2 cellular contexts compared by ENCODE assay signal in genomic region chr5:52706775-52707174, GRCh38.
TF ChIP-seq lines count a peak whose summit lies in the region.

No MANE protein-coding gene starts in this region.

TF ChIP-seq in HepG2, 621 proteins besides CTCF, POLR2A, EP300 and RAD21 (continued from another document):
- TF ChIP-seq, protein P1, sequence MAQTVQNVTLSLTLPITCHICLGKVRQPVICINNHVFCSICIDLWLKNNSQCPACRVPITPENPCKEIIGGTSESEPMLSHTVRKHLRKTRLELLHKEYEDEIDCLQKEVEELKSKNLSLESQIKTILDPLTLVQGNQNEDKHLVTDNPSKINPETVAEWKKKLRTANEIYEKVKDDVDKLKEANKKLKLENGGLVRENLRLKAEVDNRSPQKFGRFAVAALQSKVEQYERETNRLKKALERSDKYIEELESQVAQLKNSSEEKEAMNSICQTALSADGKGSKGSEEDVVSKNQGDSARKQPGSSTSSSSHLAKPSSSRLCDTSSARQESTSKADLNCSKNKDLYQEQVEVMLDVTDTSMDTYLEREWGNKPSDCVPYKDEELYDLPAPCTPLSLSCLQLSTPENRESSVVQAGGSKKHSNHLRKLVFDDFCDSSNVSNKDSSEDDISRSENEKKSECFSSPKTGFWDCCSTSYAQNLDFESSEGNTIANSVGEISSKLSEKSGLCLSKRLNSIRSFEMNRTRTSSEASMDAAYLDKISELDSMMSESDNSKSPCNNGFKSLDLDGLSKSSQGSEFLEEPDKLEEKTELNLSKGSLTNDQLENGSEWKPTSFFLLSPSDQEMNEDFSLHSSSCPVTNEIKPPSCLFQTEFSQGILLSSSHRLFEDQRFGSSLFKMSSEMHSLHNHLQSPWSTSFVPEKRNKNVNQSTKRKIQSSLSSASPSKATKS (CRISPR knock-in tag; IDR thresholded peaks at IDR 0.05) = no peak
- TF ChIP-seq MED13 (CRISPR knock-in tag; IDR thresholded peaks at IDR 0.05) = no peak
- no peak for TF ChIP-seq JARID2 (CRISPR knock-in tag; IDR thresholded peaks at IDR 0.05; ENCODE audit: insufficient replicate concordance)
- no peak for TF ChIP-seq RAD51 (IDR thresholded peaks at IDR 0.05; ENCODE audit: borderline replicate concordance)
- TF ChIP-seq ZNF792 (CRISPR knock-in tag; IDR thresholded peaks at IDR 0.05) = no peak
- no peak for TF ChIP-seq ZNF619 (CRISPR knock-in tag; IDR thresholded peaks at IDR 0.05)
- TF ChIP-seq ZNF326 (CRISPR knock-in tag; IDR thresholded peaks at IDR 0.05; ENCODE audit: borderline replicate concordance) = no peak
- no peak for TF ChIP-seq RFX3 (CRISPR knock-in tag; IDR thresholded peaks at IDR 0.05)
- no peak for TF ChIP-seq TARDBP (CRISPR knock-in tag; IDR thresholded peaks at IDR 0.05)
- no peak for TF ChIP-seq HNRNPUL1 (IDR thresholded peaks at IDR 0.05; ENCODE audit: low read depth, low read length)
- no peak for TF ChIP-seq ZIK1 (CRISPR knock-in tag; IDR thresholded peaks at IDR 0.05; ENCODE audit: borderline replicate concordance, low read depth)
- TF ChIP-seq ZNF430 (CRISPR knock-in tag; IDR thresholded peaks at IDR 0.05) = no peak
- TF ChIP-seq HDAC6 (IDR thresholded peaks at IDR 0.05; ENCODE audit: low read depth, low read length) = no peak
- TF ChIP-seq HES4 (CRISPR knock-in tag; IDR thresholded peaks at IDR 0.05; ENCODE audit: borderline replicate concordance) = no peak
- no peak for TF ChIP-seq TOE1 (CRISPR knock-in tag; IDR thresholded peaks at IDR 0.05)
- TF ChIP-seq ZNF816 (CRISPR knock-in tag; IDR thresholded peaks at IDR 0.05; ENCODE audit: borderline replicate concordance) = no peak
- no peak for TF ChIP-seq SALL2 (CRISPR knock-in tag; IDR thresholded peaks at IDR 0.05)
TF ChIP-seq in HepG2: peak in this region for 0.

TF ChIP-seq in WTC11, 78 proteins besides CTCF, POLR2A, EP300 and RAD21:
- TF ChIP-seq, protein P2, sequence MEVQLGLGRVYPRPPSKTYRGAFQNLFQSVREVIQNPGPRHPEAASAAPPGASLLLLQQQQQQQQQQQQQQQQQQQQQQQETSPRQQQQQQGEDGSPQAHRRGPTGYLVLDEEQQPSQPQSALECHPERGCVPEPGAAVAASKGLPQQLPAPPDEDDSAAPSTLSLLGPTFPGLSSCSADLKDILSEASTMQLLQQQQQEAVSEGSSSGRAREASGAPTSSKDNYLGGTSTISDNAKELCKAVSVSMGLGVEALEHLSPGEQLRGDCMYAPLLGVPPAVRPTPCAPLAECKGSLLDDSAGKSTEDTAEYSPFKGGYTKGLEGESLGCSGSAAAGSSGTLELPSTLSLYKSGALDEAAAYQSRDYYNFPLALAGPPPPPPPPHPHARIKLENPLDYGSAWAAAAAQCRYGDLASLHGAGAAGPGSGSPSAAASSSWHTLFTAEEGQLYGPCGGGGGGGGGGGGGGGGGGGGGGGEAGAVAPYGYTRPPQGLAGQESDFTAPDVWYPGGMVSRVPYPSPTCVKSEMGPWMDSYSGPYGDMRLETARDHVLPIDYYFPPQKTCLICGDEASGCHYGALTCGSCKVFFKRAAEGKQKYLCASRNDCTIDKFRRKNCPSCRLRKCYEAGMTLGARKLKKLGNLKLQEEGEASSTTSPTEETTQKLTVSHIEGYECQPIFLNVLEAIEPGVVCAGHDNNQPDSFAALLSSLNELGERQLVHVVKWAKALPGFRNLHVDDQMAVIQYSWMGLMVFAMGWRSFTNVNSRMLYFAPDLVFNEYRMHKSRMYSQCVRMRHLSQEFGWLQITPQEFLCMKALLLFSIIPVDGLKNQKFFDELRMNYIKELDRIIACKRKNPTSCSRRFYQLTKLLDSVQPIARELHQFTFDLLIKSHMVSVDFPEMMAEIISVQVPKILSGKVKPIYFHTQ (CRISPR knock-in tag; IDR thresholded peaks at IDR 0.05) = no peak
- TF ChIP-seq ZSCAN18 (CRISPR knock-in tag; IDR thresholded peaks at IDR 0.05) (no peak), ZNF317 (CRISPR knock-in tag; IDR thresholded peaks at IDR 0.05; ENCODE audit: borderline replicate concordance, low read depth) (no peak), RELA (CRISPR knock-in tag; IDR thresholded peaks at IDR 0.05; ENCODE audit: borderline replicate concordance) (no peak), OVOL2 (CRISPR knock-in tag; IDR thresholded peaks at IDR 0.05; ENCODE audit: borderline replicate concordance) (no peak), ESRRA (CRISPR knock-in tag; IDR thresholded peaks at IDR 0.05; ENCODE audit: borderline replicate concordance) (no peak), SMAD4 (CRISPR knock-in tag; IDR thresholded peaks at IDR 0.05) (no peak), ZNF138 (CRISPR knock-in tag; conservative IDR thresholded peaks at IDR 0.05) (no peak), GRHL2 (CRISPR knock-in tag; IDR thresholded peaks at IDR 0.05; ENCODE audit: insufficient replicate concordance, severe bottlenecking) (no peak), TCF7 (CRISPR knock-in tag; IDR thresholded peaks at IDR 0.05; ENCODE audit: low read depth) (no peak), SOX15 (CRISPR knock-in tag; IDR thresholded peaks at IDR 0.05) (no peak), ZNF396 (CRISPR knock-in tag; IDR thresholded peaks at IDR 0.05; ENCODE audit: borderline replicate concordance) (no peak), FOXJ3 (CRISPR knock-in tag; IDR thresholded peaks at IDR 0.05; ENCODE audit: borderline replicate concordance) (no peak), ZNF219 (CRISPR knock-in tag; IDR thresholded peaks at IDR 0.05; ENCODE audit: borderline replicate concordance) (no peak), ELF4 (CRISPR knock-in tag; IDR thresholded peaks at IDR 0.05; ENCODE audit: low read depth) (no peak), ZNF416 (CRISPR knock-in tag; IDR thresholded peaks at IDR 0.05) (no peak)
- TF ChIP-seq, protein P3, sequence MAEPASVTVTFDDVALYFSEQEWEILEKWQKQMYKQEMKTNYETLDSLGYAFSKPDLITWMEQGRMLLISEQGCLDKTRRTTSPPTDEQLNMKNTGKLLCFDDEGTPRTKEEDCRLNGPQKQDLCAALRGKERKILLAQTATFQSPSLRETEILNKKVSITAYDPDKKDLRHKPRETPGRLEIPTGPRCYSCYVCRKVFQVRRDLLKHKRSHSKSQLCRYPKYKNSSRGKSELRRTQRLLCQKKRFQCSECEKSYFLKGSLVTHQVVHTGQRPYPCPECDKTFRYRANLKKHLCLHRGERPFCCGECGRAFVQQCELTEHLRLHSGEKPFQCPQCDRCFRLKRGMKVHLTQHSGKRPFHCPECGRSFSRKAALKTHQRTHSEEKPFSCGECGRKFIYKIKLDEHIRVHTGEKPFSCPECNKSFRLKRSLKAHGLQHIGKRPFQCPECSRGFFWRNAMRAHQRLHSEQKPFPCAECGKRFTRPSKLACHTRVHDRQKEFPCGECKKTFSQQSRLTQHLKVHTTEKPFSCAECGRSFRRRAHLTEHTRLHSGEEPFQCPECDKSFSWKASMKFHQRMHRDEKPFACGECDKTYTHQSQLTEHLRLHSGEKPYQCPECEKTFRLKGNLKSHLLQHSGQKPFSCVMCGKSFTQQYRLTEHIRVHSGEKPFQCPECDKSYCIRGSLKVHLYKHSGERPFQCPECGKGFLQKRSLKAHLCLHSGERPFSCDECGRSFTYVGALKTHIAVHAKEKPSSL (CRISPR knock-in tag; conservative IDR thresholded peaks at IDR 0.05) = no peak
- TF ChIP-seq, protein P4, sequence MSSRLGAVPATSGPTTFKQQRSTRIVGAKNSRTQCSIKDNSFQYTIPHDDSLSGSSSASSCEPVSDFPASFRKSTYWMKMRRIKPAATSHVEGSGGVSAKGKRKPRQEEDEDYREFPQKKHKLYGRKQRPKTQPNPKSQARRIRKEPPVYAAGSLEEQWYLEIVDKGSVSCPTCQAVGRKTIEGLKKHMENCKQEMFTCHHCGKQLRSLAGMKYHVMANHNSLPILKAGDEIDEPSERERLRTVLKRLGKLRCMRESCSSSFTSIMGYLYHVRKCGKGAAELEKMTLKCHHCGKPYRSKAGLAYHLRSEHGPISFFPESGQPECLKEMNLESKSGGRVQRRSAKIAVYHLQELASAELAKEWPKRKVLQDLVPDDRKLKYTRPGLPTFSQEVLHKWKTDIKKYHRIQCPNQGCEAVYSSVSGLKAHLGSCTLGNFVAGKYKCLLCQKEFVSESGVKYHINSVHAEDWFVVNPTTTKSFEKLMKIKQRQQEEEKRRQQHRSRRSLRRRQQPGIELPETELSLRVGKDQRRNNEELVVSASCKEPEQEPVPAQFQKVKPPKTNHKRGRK (CRISPR knock-in tag; IDR thresholded peaks at IDR 0.05; ENCODE audit: borderline replicate concordance) = no peak
- TF ChIP-seq, protein P5, sequence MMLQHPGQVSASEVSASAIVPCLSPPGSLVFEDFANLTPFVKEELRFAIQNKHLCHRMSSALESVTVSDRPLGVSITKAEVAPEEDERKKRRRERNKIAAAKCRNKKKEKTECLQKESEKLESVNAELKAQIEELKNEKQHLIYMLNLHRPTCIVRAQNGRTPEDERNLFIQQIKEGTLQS (CRISPR knock-in tag; conservative IDR thresholded peaks at IDR 0.05) = no peak
